In the genomic region with DNA sequence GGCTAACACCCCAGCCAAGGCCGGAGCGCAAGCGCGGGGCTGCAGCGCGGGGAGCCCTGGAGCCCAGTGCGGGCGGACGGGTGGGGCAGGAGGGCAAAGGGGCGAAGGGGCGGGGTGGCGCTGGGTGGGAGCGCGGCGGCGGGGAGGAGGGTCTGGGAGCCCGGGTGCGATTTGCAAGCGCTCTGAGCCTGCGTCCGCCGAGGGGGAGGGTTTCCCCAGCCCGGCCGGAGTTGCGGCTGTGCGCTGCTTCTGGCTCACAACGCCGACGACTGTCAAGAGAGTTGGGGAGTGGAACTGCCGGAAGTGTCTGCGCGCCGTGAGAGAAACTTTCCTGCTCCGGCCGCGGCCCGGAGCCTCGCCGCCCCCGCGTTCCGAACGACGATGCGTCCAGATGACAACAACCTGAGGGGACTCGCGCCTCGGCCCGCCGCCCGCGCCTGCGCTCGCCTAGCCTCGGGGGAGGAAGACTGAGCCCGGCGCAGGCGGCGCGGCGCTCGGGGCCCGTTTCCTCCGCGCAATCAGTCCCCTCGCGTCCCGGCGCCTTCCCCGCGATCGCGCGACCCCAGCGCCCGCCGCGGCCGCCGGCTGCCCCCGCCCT, we compare ENCODE assay signal across 1 cellular context.
TF ChIP-seq lines count a peak whose summit lies in the region.

Gene ARHGAP42 (plus strand): TSS at position 257 of the 598 bp plus-strand sequence. CDS start 391 bp downstream, outside the sequence.

TF ChIP-seq in HepG2, 621 proteins besides CTCF, POLR2A, EP300 and RAD21 (continued from another document and continues in another):
- TF ChIP-seq HMGXB3 (CRISPR knock-in tag; IDR thresholded peaks at IDR 0.05; ENCODE audit: borderline replicate concordance) = no peak
- TF ChIP-seq RARA (CRISPR knock-in tag; IDR thresholded peaks at IDR 0.05) = peak; percentile 35; the same call in 1 of the 2 replicates
- TF ChIP-seq MZF1 (CRISPR knock-in tag; IDR thresholded peaks at IDR 0.05; ENCODE audit: borderline replicate concordance) = no peak
- TF ChIP-seq NCOA1 (CRISPR knock-in tag; IDR thresholded peaks at IDR 0.05) = no peak
- TF ChIP-seq, protein P1, sequence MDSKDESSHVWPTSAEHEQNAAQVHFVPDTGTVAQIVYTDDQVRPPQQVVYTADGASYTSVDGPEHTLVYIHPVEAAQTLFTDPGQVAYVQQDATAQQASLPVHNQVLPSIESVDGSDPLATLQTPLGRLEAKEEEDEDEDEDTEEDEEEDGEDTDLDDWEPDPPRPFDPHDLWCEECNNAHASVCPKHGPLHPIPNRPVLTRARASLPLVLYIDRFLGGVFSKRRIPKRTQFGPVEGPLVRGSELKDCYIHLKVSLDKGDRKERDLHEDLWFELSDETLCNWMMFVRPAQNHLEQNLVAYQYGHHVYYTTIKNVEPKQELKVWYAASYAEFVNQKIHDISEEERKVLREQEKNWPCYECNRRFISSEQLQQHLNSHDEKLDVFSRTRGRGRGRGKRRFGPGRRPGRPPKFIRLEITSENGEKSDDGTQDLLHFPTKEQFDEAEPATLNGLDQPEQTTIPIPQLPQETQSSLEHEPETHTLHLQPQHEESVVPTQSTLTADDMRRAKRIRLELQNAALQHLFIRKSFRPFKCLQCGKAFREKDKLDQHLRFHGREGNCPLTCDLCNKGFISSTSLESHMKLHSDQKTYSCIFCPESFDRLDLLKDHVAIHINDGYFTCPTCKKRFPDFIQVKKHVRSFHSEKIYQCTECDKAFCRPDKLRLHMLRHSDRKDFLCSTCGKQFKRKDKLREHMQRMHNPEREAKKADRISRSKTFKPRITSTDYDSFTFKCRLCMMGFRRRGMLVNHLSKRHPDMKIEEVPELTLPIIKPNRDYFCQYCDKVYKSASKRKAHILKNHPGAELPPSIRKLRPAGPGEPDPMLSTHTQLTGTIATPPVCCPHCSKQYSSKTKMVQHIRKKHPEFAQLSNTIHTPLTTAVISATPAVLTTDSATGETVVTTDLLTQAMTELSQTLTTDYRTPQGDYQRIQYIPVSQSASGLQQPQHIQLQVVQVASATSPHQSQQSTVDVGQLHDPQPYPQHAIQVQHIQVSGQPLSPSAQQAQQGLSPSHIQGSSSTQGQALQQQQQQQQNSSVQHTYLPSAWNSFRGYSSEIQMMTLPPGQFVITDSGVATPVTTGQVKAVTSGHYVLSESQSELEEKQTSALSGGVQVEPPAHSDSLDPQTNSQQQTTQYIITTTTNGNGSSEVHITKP (CRISPR knock-in tag; IDR thresholded peaks at IDR 0.05; ENCODE audit: low read depth) = no peak
- no peak for TF ChIP-seq HDAC2 (CRISPR knock-in tag; IDR thresholded peaks at IDR 0.05)
- TF ChIP-seq PHF20 (CRISPR knock-in tag; IDR thresholded peaks at IDR 0.05) = 0 out of 2 replicates have a peak, but pooled peaks have one; percentile 39
- TF ChIP-seq SMARCE1 (IDR thresholded peaks at IDR 0.05; ENCODE audit: borderline replicate concordance) = no peak
- TF ChIP-seq, protein P2, sequence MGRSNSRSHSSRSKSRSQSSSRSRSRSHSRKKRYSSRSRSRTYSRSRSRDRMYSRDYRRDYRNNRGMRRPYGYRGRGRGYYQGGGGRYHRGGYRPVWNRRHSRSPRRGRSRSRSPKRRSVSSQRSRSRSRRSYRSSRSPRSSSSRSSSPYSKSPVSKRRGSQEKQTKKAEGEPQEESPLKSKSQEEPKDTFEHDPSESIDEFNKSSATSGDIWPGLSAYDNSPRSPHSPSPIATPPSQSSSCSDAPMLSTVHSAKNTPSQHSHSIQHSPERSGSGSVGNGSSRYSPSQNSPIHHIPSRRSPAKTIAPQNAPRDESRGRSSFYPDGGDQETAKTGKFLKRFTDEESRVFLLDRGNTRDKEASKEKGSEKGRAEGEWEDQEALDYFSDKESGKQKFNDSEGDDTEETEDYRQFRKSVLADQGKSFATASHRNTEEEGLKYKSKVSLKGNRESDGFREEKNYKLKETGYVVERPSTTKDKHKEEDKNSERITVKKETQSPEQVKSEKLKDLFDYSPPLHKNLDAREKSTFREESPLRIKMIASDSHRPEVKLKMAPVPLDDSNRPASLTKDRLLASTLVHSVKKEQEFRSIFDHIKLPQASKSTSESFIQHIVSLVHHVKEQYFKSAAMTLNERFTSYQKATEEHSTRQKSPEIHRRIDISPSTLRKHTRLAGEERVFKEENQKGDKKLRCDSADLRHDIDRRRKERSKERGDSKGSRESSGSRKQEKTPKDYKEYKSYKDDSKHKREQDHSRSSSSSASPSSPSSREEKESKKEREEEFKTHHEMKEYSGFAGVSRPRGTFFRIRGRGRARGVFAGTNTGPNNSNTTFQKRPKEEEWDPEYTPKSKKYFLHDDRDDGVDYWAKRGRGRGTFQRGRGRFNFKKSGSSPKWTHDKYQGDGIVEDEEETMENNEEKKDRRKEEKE (IDR thresholded peaks at IDR 0.05) = no peak
- TF ChIP-seq IRF2 (CRISPR knock-in tag; IDR thresholded peaks at IDR 0.05) = no peak
- no peak for TF ChIP-seq ZNF460 (CRISPR knock-in tag; IDR thresholded peaks at IDR 0.05; ENCODE audit: borderline replicate concordance)
- 0 out of 2 replicates have a peak, but pooled peaks have one; percentile 35 for TF ChIP-seq GZF1 (CRISPR knock-in tag; IDR thresholded peaks at IDR 0.05)
- TF ChIP-seq PITX1 (CRISPR knock-in tag; IDR thresholded peaks at IDR 0.05) = no peak
- TF ChIP-seq ARID3A (IDR thresholded peaks at IDR 0.05; ENCODE audit: low read depth, low read length) = no peak
- TF ChIP-seq TOPORS (CRISPR knock-in tag; IDR thresholded peaks at IDR 0.05) = no peak
- no peak for TF ChIP-seq USF2 (IDR thresholded peaks at IDR 0.05; ENCODE audit: low read depth, low read length)
- no peak for TF ChIP-seq USF2 (CRISPR knock-in tag; IDR thresholded peaks at IDR 0.05; ENCODE audit: borderline replicate concordance)
- no peak for TF ChIP-seq NONO (IDR thresholded peaks at IDR 0.05)
- no peak for TF ChIP-seq NONO (CRISPR knock-in tag; conservative IDR thresholded peaks at IDR 0.05)
- no peak for TF ChIP-seq GPN1 (CRISPR knock-in tag; IDR thresholded peaks at IDR 0.05; ENCODE audit: borderline replicate concordance)
- peak; percentile 83 for TF ChIP-seq ZNF777 (CRISPR knock-in tag; IDR thresholded peaks at IDR 0.05)
- TF ChIP-seq ZNF331 (CRISPR knock-in tag; IDR thresholded peaks at IDR 0.05) = no peak
- 0 out of 2 replicates have a peak, but pooled peaks have one; percentile 26 for TF ChIP-seq HOXA3 (CRISPR knock-in tag; IDR thresholded peaks at IDR 0.05)
- TF ChIP-seq ZNF703 (CRISPR knock-in tag; IDR thresholded peaks at IDR 0.05; ENCODE audit: borderline replicate concordance) = no peak
- TF ChIP-seq SP5 (CRISPR knock-in tag; IDR thresholded peaks at IDR 0.05; ENCODE audit: borderline replicate concordance, low read depth) = no peak
- no peak for TF ChIP-seq ZNF670 (CRISPR knock-in tag; IDR thresholded peaks at IDR 0.05; ENCODE audit: borderline replicate concordance)
- TF ChIP-seq ZNF101 (CRISPR knock-in tag; IDR thresholded peaks at IDR 0.05; ENCODE audit: borderline replicate concordance, low read depth) = no peak
- TF ChIP-seq CEBPB (IDR thresholded peaks at IDR 0.05; ENCODE audit: borderline replicate concordance, low read depth, low read length) = no peak
- no peak for TF ChIP-seq AGO1 (IDR thresholded peaks at IDR 0.05; ENCODE audit: low read depth, low read length, poor library complexity, severe bottlenecking)
- TF ChIP-seq MBNL3 (CRISPR knock-in tag; conservative IDR thresholded peaks at IDR 0.05) = no peak
- no peak for TF ChIP-seq ZMYM3 (CRISPR knock-in tag; IDR thresholded peaks at IDR 0.05)
- TF ChIP-seq MATR3 (CRISPR knock-in tag; IDR thresholded peaks at IDR 0.05) = no peak
- no peak for TF ChIP-seq SMYD3 (CRISPR knock-in tag; IDR thresholded peaks at IDR 0.05)
- TF ChIP-seq DNMT1 (CRISPR knock-in tag; IDR thresholded peaks at IDR 0.05) = no peak
- TF ChIP-seq SMAD9 (CRISPR knock-in tag; IDR thresholded peaks at IDR 0.05) = no peak
- 0 out of 2 replicates have a peak, but pooled peaks have one; percentile 35 for TF ChIP-seq MTA1 (CRISPR knock-in tag; IDR thresholded peaks at IDR 0.05; ENCODE audit: borderline replicate concordance)
- TF ChIP-seq RFXAP (CRISPR knock-in tag; IDR thresholded peaks at IDR 0.05; ENCODE audit: borderline replicate concordance) = 0 out of 2 replicates have a peak, but pooled peaks have one; percentile 41
- no peak for TF ChIP-seq FOXA3 (CRISPR knock-in tag; IDR thresholded peaks at IDR 0.05)
- TF ChIP-seq POGZ (CRISPR knock-in tag; IDR thresholded peaks at IDR 0.05) = 0 out of 2 replicates have a peak, but pooled peaks have one; percentile 19
- TF ChIP-seq SMC3 (IDR thresholded peaks at IDR 0.05; ENCODE audit: low read length) = no peak
- no peak for TF ChIP-seq FOXC1 (CRISPR knock-in tag; IDR thresholded peaks at IDR 0.05; ENCODE audit: borderline replicate concordance)
- no peak for TF ChIP-seq TOE1 (CRISPR knock-in tag; IDR thresholded peaks at IDR 0.05)
- TF ChIP-seq, protein P3, sequence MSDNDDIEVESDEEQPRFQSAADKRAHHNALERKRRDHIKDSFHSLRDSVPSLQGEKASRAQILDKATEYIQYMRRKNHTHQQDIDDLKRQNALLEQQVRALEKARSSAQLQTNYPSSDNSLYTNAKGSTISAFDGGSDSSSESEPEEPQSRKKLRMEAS (IDR thresholded peaks at IDR 0.05) = peak; percentile 50
- no peak for TF ChIP-seq ZNF275 (CRISPR knock-in tag; IDR thresholded peaks at IDR 0.05; ENCODE audit: borderline replicate concordance)
- TF ChIP-seq ZSCAN21 (CRISPR knock-in tag; IDR thresholded peaks at IDR 0.05; ENCODE audit: borderline replicate concordance) = 0 out of 2 replicates have a peak, but pooled peaks have one; percentile 46
